ENCODE assay signal across 1 cellular context in the genomic region with DNA sequence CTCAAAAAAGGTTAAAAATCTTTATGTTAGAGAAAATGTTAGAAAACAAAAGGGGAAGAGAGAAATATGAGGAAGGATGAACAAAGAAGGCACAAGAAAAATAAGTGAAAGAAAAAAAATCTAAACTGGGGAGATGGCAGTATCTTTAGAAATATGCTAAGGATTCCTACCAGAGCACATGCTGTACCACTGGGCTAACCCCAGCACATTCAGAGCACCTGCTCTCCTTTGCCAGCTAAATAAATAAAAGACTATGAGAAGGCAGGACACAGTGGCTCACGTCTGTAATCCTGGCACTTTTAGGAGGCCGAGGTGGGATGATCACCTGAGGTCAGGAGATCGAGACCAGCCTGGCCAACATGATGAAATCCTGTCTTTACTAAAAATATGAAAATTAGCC.
TF ChIP-seq lines count a peak whose summit lies in the region.

No MANE protein-coding gene starts in this region.

TF ChIP-seq in WTC11, 78 proteins besides CTCF, POLR2A, EP300 and RAD21:
- TF ChIP-seq SP1 (CRISPR knock-in tag; conservative IDR thresholded peaks at IDR 0.05) = no peak
- TF ChIP-seq, protein P1, sequence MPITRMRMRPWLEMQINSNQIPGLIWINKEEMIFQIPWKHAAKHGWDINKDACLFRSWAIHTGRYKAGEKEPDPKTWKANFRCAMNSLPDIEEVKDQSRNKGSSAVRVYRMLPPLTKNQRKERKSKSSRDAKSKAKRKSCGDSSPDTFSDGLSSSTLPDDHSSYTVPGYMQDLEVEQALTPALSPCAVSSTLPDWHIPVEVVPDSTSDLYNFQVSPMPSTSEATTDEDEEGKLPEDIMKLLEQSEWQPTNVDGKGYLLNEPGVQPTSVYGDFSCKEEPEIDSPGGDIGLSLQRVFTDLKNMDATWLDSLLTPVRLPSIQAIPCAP (CRISPR knock-in tag; IDR thresholded peaks at IDR 0.05) = no peak
- TF ChIP-seq, protein P2, sequence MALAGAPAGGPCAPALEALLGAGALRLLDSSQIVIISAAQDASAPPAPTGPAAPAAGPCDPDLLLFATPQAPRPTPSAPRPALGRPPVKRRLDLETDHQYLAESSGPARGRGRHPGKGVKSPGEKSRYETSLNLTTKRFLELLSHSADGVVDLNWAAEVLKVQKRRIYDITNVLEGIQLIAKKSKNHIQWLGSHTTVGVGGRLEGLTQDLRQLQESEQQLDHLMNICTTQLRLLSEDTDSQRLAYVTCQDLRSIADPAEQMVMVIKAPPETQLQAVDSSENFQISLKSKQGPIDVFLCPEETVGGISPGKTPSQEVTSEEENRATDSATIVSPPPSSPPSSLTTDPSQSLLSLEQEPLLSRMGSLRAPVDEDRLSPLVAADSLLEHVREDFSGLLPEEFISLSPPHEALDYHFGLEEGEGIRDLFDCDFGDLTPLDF (CRISPR knock-in tag; IDR thresholded peaks at IDR 0.05) = no peak
- TF ChIP-seq, protein P3, sequence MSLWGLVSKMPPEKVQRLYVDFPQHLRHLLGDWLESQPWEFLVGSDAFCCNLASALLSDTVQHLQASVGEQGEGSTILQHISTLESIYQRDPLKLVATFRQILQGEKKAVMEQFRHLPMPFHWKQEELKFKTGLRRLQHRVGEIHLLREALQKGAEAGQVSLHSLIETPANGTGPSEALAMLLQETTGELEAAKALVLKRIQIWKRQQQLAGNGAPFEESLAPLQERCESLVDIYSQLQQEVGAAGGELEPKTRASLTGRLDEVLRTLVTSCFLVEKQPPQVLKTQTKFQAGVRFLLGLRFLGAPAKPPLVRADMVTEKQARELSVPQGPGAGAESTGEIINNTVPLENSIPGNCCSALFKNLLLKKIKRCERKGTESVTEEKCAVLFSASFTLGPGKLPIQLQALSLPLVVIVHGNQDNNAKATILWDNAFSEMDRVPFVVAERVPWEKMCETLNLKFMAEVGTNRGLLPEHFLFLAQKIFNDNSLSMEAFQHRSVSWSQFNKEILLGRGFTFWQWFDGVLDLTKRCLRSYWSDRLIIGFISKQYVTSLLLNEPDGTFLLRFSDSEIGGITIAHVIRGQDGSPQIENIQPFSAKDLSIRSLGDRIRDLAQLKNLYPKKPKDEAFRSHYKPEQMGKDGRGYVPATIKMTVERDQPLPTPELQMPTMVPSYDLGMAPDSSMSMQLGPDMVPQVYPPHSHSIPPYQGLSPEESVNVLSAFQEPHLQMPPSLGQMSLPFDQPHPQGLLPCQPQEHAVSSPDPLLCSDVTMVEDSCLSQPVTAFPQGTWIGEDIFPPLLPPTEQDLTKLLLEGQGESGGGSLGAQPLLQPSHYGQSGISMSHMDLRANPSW (CRISPR knock-in tag; conservative IDR thresholded peaks at IDR 0.05; ENCODE audit: low read depth) = no peak
- TF ChIP-seq, protein P4, sequence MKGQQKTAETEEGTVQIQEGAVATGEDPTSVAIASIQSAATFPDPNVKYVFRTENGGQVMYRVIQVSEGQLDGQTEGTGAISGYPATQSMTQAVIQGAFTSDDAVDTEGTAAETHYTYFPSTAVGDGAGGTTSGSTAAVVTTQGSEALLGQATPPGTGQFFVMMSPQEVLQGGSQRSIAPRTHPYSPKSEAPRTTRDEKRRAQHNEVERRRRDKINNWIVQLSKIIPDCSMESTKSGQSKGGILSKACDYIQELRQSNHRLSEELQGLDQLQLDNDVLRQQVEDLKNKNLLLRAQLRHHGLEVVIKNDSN (CRISPR knock-in tag; IDR thresholded peaks at IDR 0.05) = no peak
- no peak for TF ChIP-seq EMX1 (CRISPR knock-in tag; IDR thresholded peaks at IDR 0.05)
- TF ChIP-seq TEAD1 (CRISPR knock-in tag; IDR thresholded peaks at IDR 0.05) = no peak
